ENCODE assay signal across 9 cellular contexts in the genomic region with DNA sequence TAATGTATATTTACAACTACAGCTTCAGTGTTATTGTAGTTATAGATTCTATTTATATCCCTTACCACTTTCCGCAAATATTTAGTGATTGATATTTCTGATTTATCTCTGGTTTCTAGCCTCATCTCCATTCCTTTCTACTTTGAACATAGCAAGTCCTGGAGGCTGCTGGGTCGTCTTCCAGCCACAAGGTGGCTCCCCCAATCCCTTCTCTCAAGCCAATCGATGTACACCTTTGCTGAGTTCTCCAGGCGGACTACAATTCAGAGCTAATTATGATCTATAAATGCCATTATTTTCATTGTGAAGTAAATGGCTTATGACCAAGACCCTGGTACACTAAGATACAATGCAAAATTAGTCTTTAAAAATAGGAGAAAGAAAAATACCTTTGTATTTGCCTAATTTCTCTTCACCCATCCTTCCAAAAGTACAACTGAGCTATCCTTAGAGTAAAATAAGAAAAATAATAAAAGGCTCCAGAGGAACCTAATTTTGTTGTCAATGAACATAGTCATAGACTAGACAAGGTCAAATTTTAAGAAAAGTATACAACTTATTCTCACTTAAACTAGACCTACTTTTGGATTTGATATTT.
DNase-seq lines count a peak whose midpoint lies in the region; ATAC-seq and TF ChIP-seq lines count a peak whose summit lies in the region.
"Had no signal": no experiment of that assay in that cellular context is flagged by ENCODE, and none has a peak within 500 bp of the region (broad histone marks: within the 10 kb centered on the region; RNA-seq: fewer than 3 reads in every experiment).

No MANE protein-coding gene starts in this region.

- H3K9me3 ChIP-seq in thyroid gland: no peaks in the 10 kb centered on the region

- H3K4me3 Mint-ChIP-seq in naive thymus-derived CD8-positive, alpha-beta T cell: no peak overlapping the region

- H3K27me3 Mint-ChIP-seq in naive thymus-derived CD8-positive, alpha-beta T cell: no peaks in the 10 kb centered on the region

- no peak overlapping the region for H3K27ac ChIP-seq in thyroid gland
- H3K27ac ChIP-seq: skin epidermis had no signal

- no peaks in the 10 kb centered on the region for H3K4me1 ChIP-seq in thyroid gland

- peak overlapping the region in 2 of 10 donors; percentile 1 to 82 for H3K27ac Mint-ChIP-seq in naive thymus-derived CD8-positive, alpha-beta T cell

- WGBS in thyroid gland, 2 donors: 19 to 20% methylated on average over 4 of the region's 4 CpGs

- no peaks in the 10 kb centered on the region for H3K9me3 Mint-ChIP-seq in naive thymus-derived CD8-positive, alpha-beta T cell

- DNase-seq in AG04449 (ENCODE audit: low read depth, low spot score): peak; percentile 17
- peak; percentile 43 for DNase-seq in GM13977 (ENCODE audit: low spot score)
- peak; percentile 45 for DNase-seq in NCI-H226
- DNase-seq in activated CD4-positive, alpha-beta T cell treated with anti-CD3 and anti-CD28 coated beads, Interleukin-2, amount 50 U/mL, for 4 hours: peak; percentile 40 to 41
- DNase-seq in epithelial cell of esophagus (ENCODE audit: low read depth): peak; percentile 80
- DNase-seq in naive thymus-derived CD8-positive, alpha-beta T cell: peak; percentile 13 to 75 (median 36)
- peak; percentile 54 to 56 for DNase-seq in thyroid gland

- peak; percentile 81 to 84 for ATAC-seq in naive thymus-derived CD8-positive, alpha-beta T cell
- no peak for ATAC-seq in HG02642 (IDR thresholded peaks at IDR 0.05; ENCODE audit: poor library complexity, unreplicated experiment)

- no peak for TF ChIP-seq POLR2A in thyroid gland (IDR thresholded peaks at IDR 0.05)

- H3K4me3 ChIP-seq in AG04449 (ENCODE audit: low read depth, low read length) (no peak overlapping the region), epithelial cell of esophagus (ENCODE audit: low read length) (no peak overlapping the region), thyroid gland (replicated peaks in 1 of 3) (no peak overlapping the region)
- H3K4me3 ChIP-seq: skin epidermis had no signal

- TF ChIP-seq CTCF in AG04449 (IDR thresholded peaks at IDR 0.05; ENCODE audit: insufficient read depth, low read length, missing control alignments): peak; percentile 85
- peak; percentile 83 for TF ChIP-seq CTCF in GM13977 (IDR thresholded peaks at IDR 0.05; ENCODE audit: extremely low read depth, insufficient read depth, missing control alignments)
- TF ChIP-seq CTCF in epithelial cell of esophagus (IDR thresholded peaks at IDR 0.05; ENCODE audit: insufficient read depth, low read depth, low read length, missing control alignments): peak; percentile 99
- TF ChIP-seq CTCF in thyroid gland (IDR thresholded peaks at IDR 0.05): peak; percentile 50 to 85 (median 56)

- intact Hi-C loops in thyroid gland (cut with DNase I): no loop called here

- POLR2A ChIA-PET in AG04449 (lab: Yijun Ruan, JAX): no interaction called here
- POLR2A ChIA-PET in naive thymus-derived CD8-positive, alpha-beta T cell (lab: Charles Lee): interaction anchor here (1.4 kb wide), 1 partner anchor 13 kb away, joined by 4 read pairs; no protein-coding TSS in a partner anchor

- peaks cover 0 to 20% (median 0%) of the 10 kb centered on the region in 3 donors for H3K36me3 Mint-ChIP-seq in naive thymus-derived CD8-positive, alpha-beta T cell

- peaks cover 7% of the 10 kb centered on the region for H3K27me3 ChIP-seq in thyroid gland

- peaks cover 1 to 12% (median 5%) of the 10 kb centered on the region in 4 donors for H3K4me1 Mint-ChIP-seq in naive thymus-derived CD8-positive, alpha-beta T cell

- in situ Hi-C loops in GM13977 (cut with MboI; ENCODE audit: low pct_unique_long_range_greater_than_20kb, low sequenced_read_pairs, unreplicated experiment): no loop called here

- no peaks in the 10 kb centered on the region for H3K36me3 ChIP-seq in thyroid gland

- CTCF ChIA-PET in AG04449 (lab: Yijun Ruan, JAX): interaction anchor here (0.7 to 4.5 kb wide), 49 partner anchors 9 to 371 kb away, joined by 3 to 119 read pairs (median 6); a partner anchor contains a TSS

Comparison
In these comparisons a context has a peak if more than half of its experiments do, and no peak if none do; other contexts are left out.
1. DNase-seq: peak in every context shown above with its lines; median percentile 80 in epithelial cell of esophagus; 55 in thyroid gland; 45 in NCI-H226; 43 in GM13977; 40 in activated CD4-positive, alpha-beta T cell treated with anti-CD3 and anti-CD28 coated beads, Interleukin-2, amount 50 U/mL, for 4 hours; 36 in naive thymus-derived CD8-positive, alpha-beta T cell; 17 in AG04449.